1 cellular context compared by ENCODE assay signal in the genomic region with DNA sequence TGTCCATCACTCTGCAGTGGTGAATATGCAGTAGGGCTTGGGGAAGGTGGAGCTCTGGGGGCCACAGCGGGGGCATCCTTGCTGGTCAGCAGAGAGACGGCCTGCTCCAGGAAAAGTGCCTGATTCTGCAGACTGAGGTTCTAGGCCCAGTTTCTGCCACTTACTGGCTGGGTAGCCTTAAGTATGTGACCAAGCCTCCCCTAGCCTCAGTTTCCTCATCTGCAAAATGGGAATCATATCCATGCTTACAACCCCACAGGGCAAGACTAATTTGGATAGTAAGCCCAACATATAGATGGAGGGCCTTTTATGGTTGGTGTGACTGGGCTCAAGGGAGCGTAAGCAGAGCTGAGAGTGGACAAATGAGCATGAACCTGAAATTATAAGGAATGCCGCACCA.
TF ChIP-seq lines count a peak whose summit lies in the region.

No MANE protein-coding gene starts in this region.

TF ChIP-seq in K562, 482 proteins besides CTCF, POLR2A, EP300 and RAD21 (continued from another document):
- TF ChIP-seq ADNP (tag; IDR thresholded peaks at IDR 0.05) (0 out of 2 replicates have a peak, but pooled peaks have one; percentile 29), RBM25 (IDR thresholded peaks at IDR 0.05; ENCODE audit: low read depth, low read length, severe bottlenecking) (peak; percentile 84), ATF7 (IDR thresholded peaks at IDR 0.05) (no peak)
